In genomic region chr1:28273216-28273860, GRCh38 we compare ENCODE assay signal across 17 cellular contexts.
"Had no signal": no experiment of that assay in that cellular context is flagged by ENCODE, and none has a peak within 500 bp of the region (broad histone marks: within the 10 kb centered on the region; RNA-seq: fewer than 3 reads in every experiment).

No MANE protein-coding gene starts in this region.

- H3K9me3 ChIP-seq: gastroesophageal sphincter, left ventricle myocardium inferior, ovary, spleen, upper lobe of left lung had no signal

- H3K27me3 Mint-ChIP-seq: activated CD4-positive, alpha-beta T cell treated with anti-CD3 and anti-CD28 coated beads, Interleukin-2, amount 10 ng/mL, durations not matched to agents 24 days and 14 days; activated naive CD8-positive, alpha-beta T cell treated with anti-CD3 and anti-CD28 coated beads, Interleukin-2, amount 10 ng/mL, durations not matched to agents 7 days and 5 days; stimulated activated naive CD8-positive, alpha-beta T cell treated with anti-CD3 and anti-CD28 coated beads, Interleukin-15, amount 100 ng/mL, for 72 hours had no signal

- H3K27ac Mint-ChIP-seq: activated CD4-positive, alpha-beta T cell treated with anti-CD3 and anti-CD28 coated beads, Interleukin-2, amount 10 ng/mL, durations not matched to agents 24 days and 14 days; activated naive CD8-positive, alpha-beta T cell treated with anti-CD3 and anti-CD28 coated beads, Interleukin-2, amount 10 ng/mL, durations not matched to agents 7 days and 5 days had no signal

- FAIRE-seq: islet of Langerhans had no signal

- H3K4me3 ChIP-seq: gastroesophageal sphincter, left ventricle myocardium inferior, ovary, spleen, upper lobe of left lung had no signal

- H3K4me3 Mint-ChIP-seq: activated CD4-positive, alpha-beta T cell treated with anti-CD3 and anti-CD28 coated beads, Interleukin-2, amount 10 ng/mL, durations not matched to agents 24 days and 14 days; activated naive CD8-positive, alpha-beta T cell treated with anti-CD3 and anti-CD28 coated beads, Interleukin-2, amount 10 ng/mL, durations not matched to agents 7 days and 5 days; neural crest cell; stimulated activated naive CD8-positive, alpha-beta T cell treated with anti-CD3 and anti-CD28 coated beads, Interleukin-15, amount 100 ng/mL, for 72 hours had no signal

- H3K9me3 Mint-ChIP-seq: activated CD4-positive, alpha-beta T cell treated with anti-CD3 and anti-CD28 coated beads, Interleukin-2, amount 10 ng/mL, durations not matched to agents 24 days and 14 days; activated naive CD8-positive, alpha-beta T cell treated with anti-CD3 and anti-CD28 coated beads, Interleukin-2, amount 10 ng/mL, durations not matched to agents 7 days and 5 days; neural crest cell; stimulated activated naive CD8-positive, alpha-beta T cell treated with anti-CD3 and anti-CD28 coated beads, Interleukin-15, amount 100 ng/mL, for 72 hours had no signal

- DNase-seq: activated CD4-positive, alpha-beta T cell treated with anti-CD3 and anti-CD28 coated beads, Interleukin-2, amount 10 ng/mL, durations not matched to agents 24 days and 14 days; activated CD4-positive, CD25-positive, alpha-beta regulatory T cell; activated CD8-positive, alpha-beta memory T cell treated with anti-CD3 and anti-CD28 coated beads, Interleukin-2, amount 50 U/mL, for 48 hours; activated naive CD8-positive, alpha-beta T cell treated with anti-CD3 and anti-CD28 coated beads, Interleukin-2, amount 10 ng/mL, durations not matched to agents 7 days and 5 days; anterior cingulate cortex; erythroblast; left ventricle myocardium inferior; mesenchymal stem cell; ovary; spleen; stimulated activated naive CD8-positive, alpha-beta T cell treated with anti-CD3 and anti-CD28 coated beads, Interleukin-15, amount 100 ng/mL, for 72 hours; T-helper 2 cell; upper lobe of left lung had no signal

- H3K36me3 ChIP-seq: ovary had no signal

- H3K27me3 ChIP-seq: gastroesophageal sphincter, ovary, spleen, upper lobe of left lung had no signal

- H3K4me1 Mint-ChIP-seq: activated CD4-positive, alpha-beta T cell treated with anti-CD3 and anti-CD28 coated beads, Interleukin-2, amount 10 ng/mL, durations not matched to agents 24 days and 14 days; activated naive CD8-positive, alpha-beta T cell treated with anti-CD3 and anti-CD28 coated beads, Interleukin-2, amount 10 ng/mL, durations not matched to agents 7 days and 5 days; neural crest cell; stimulated activated naive CD8-positive, alpha-beta T cell treated with anti-CD3 and anti-CD28 coated beads, Interleukin-15, amount 100 ng/mL, for 72 hours had no signal

- ATAC-seq: gastroesophageal sphincter; sciatic nerve; stimulated activated naive CD8-positive, alpha-beta T cell treated with anti-CD3 and anti-CD28 coated beads, Interleukin-15, amount 100 ng/mL, for 72 hours had no signal

- H3K27ac ChIP-seq: gastroesophageal sphincter, left ventricle myocardium inferior, ovary, spleen, upper lobe of left lung had no signal

- H3K4me1 ChIP-seq: gastroesophageal sphincter, left ventricle myocardium inferior, upper lobe of left lung had no signal
